In genomic region chr20:37158248-37158647, GRCh38 we compare ENCODE assay signal across 1 cellular context.
A peak's percentile ranks its signal among the peaks of the same experiment; 100 is the strongest.
TF ChIP-seq lines count a peak whose summit lies in the region.

No MANE protein-coding gene starts in this region.

TF ChIP-seq in K562, 482 proteins besides CTCF, POLR2A, EP300 and RAD21:
- TF ChIP-seq CBX1 (IDR thresholded peaks at IDR 0.05; ENCODE audit: low read depth) (no peak), SIX5 (IDR thresholded peaks at IDR 0.05; ENCODE audit: borderline replicate concordance in 1 of 2, insufficient read depth in 1 of 2, low read depth in 1 of 2, low read length in 2 of 2) (no peak), KLF6 (CRISPR knock-in tag; IDR thresholded peaks at IDR 0.05; ENCODE audit: borderline replicate concordance) (no peak), ZNF324 (CRISPR knock-in tag; IDR thresholded peaks at IDR 0.05) (no peak), BCOR (IDR thresholded peaks at IDR 0.05) (peak; percentile 63; the same call in 1 of the 2 replicates), BACH1 (tag; IDR thresholded peaks at IDR 0.05) (no peak), ERF (CRISPR knock-in tag; IDR thresholded peaks at IDR 0.05) (no peak), PTTG1 (tag; IDR thresholded peaks at IDR 0.05; ENCODE audit: low read depth) (no peak), TEAD2 (tag; IDR thresholded peaks at IDR 0.05) (no peak), YY1 (IDR thresholded peaks at IDR 0.05; ENCODE audit: borderline replicate concordance in 1 of 3, control insufficient read depth in 1 of 3, extremely low read depth in 1 of 3, insufficient read depth in 3 of 3, insufficient read length in 1 of 3, insufficient replicate concordance in 2 of 3, low read depth in 1 of 3, low read length in 2 of 3) (no peak), CTBP1 (IDR thresholded peaks at IDR 0.05; ENCODE audit: borderline replicate concordance) (no peak), RBM25 (IDR thresholded peaks at IDR 0.05; ENCODE audit: low read depth, low read length, severe bottlenecking) (peak; percentile 66), ZNF79 (CRISPR knock-in tag; IDR thresholded peaks at IDR 0.05; ENCODE audit: low read depth) (no peak), RNF2 (IDR thresholded peaks at IDR 0.05) (no peak), ELK3 (CRISPR knock-in tag; IDR thresholded peaks at IDR 0.05) (no peak)
